ENCODE assay signal across 14 cellular contexts in the genomic region with DNA sequence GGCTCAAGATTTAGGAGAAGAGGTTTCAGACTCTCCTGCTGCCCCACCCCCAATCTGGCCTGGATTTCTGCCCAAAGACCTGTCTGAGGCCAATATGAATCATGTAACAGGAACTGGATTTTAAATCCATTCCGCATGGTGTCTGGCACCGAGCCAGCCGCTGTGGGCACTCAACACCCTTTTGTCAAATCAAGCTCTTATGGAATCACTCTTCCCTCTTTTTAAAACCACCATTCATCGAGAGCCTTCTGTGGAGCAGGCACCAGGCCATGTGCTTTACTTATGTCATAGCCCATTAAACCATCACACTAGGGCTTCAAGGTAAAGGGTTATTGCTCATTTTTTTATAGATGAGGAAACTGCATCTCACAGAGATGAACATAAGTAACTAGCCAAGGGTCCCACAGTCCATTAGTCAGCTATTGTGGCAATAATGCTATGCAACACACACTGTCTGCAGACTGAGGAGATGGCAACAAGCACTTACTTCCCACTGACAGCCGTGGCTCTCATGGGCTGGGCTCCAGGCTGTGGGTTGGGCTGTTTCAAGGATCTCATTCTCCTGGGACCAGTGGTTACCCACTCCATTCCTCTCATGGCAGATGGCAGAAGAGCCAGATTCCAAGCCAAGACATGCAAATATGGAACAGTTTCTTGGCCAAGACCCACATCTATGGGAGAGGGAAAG.
DNase-seq lines count a peak whose midpoint lies in the region; ATAC-seq and TF ChIP-seq lines count a peak whose summit lies in the region.
"Had no signal": no experiment of that assay in that cellular context is flagged by ENCODE, and none has a peak within 500 bp of the region (broad histone marks: within the 10 kb centered on the region; RNA-seq: fewer than 3 reads in every experiment).

No MANE protein-coding gene starts in this region.

- no peaks in the 10 kb centered on the region for H4K20me1 ChIP-seq in BLaER1

- no peak overlapping the region for H3K4me3 ChIP-seq in BLaER1
- no peak overlapping the region for H3K4me3 ChIP-seq in epithelial cell of esophagus (ENCODE audit: low read length)
- H3K4me3 ChIP-seq in WERI-Rb-1 (ENCODE audit: low read depth, low read length): no peak overlapping the region
- H3K4me3 ChIP-seq: upper lobe of right lung had no signal

- H3K4me3 Mint-ChIP-seq in stimulated activated effector memory CD8-positive, alpha-beta T cell treated with anti-CD3 and anti-CD28 coated beads, Interleukin-12 subunit alpha, Interleukin-12 subunit beta, amount 100 ng/mL, for 72 hours: no peak overlapping the region
- H3K4me3 Mint-ChIP-seq: activated B cell treated with CpG ODN at 0.5 μM for 24 hours; activated T-helper 17 cell treated with anti-CD3 and anti-CD28 coated beads, Interleukin-2, amount 50 U/mL, for 72 hours; natural killer cell treated with Interleukin-12 subunit alpha and Interleukin-12 subunit beta and Interleukin-15 and Interleukin-18, amount 100 ng/mL, for 72 hours had no signal

- H3K9me3 ChIP-seq in BLaER1 (no peaks in the 10 kb centered on the region), WERI-Rb-1 (ENCODE audit: severe bottlenecking) (no peaks in the 10 kb centered on the region)
- H3K9me3 ChIP-seq: upper lobe of right lung had no signal

- TF ChIP-seq CTCF in epithelial cell of esophagus (IDR thresholded peaks at IDR 0.05; ENCODE audit: insufficient read depth, low read depth, low read length, missing control alignments): no peak
- TF ChIP-seq CTCF in WERI-Rb-1 (IDR thresholded peaks at IDR 0.05; ENCODE audit: low read depth, low read length): no peak

- peak overlapping the region; percentile 67 for H3K4me2 ChIP-seq in BLaER1

- H3K4me1 Mint-ChIP-seq in stimulated activated effector memory CD8-positive, alpha-beta T cell treated with anti-CD3 and anti-CD28 coated beads, Interleukin-12 subunit alpha, Interleukin-12 subunit beta, amount 100 ng/mL, for 72 hours: no peaks in the 10 kb centered on the region
- H3K4me1 Mint-ChIP-seq: activated B cell treated with CpG ODN at 0.5 μM for 24 hours; activated T-helper 17 cell treated with anti-CD3 and anti-CD28 coated beads, Interleukin-2, amount 50 U/mL, for 72 hours had no signal

- H3K36me3 Mint-ChIP-seq in stimulated activated effector memory CD8-positive, alpha-beta T cell treated with anti-CD3 and anti-CD28 coated beads, Interleukin-12 subunit alpha, Interleukin-12 subunit beta, amount 100 ng/mL, for 72 hours: peaks cover 6% of the 10 kb centered on the region
- H3K36me3 Mint-ChIP-seq: natural killer cell treated with Interleukin-12 subunit alpha and Interleukin-12 subunit beta and Interleukin-15 and Interleukin-18, amount 100 ng/mL, for 72 hours had no signal

- H3K4me1 ChIP-seq in BLaER1: peaks cover 51% of the 10 kb centered on the region
- H3K4me1 ChIP-seq: upper lobe of right lung had no signal

- DNase-seq in M059J (ENCODE audit: low read depth) (peak; percentile 4), NCI-H524 treated with DMSO at 0.1 percent for 48 hours (lab: John Stamatoyannopoulos, UW) (peak; percentile 55), epithelial cell of esophagus (ENCODE audit: low read depth) (peak; percentile 32), hepatic stellate cell (ENCODE audit: low spot score) (no peak), iPS-NIHi7 (ENCODE audit: extremely low spot score) (no peak), WERI-Rb-1 (no peak)
- DNase-seq in stimulated activated effector memory CD8-positive, alpha-beta T cell treated with anti-CD3 and anti-CD28 coated beads, Interleukin-12 subunit alpha, Interleukin-12 subunit beta, amount 100 ng/mL, for 72 hours (ENCODE audit: low spot score in 2 of 2): no peak
- DNase-seq: activated B cell treated with CpG ODN at 0.5 μM for 24 hours, erythroblast, small intestine, upper lobe of right lung had no signal

- no peaks in the 10 kb centered on the region for H3K27me3 ChIP-seq in BLaER1
- H3K27me3 ChIP-seq in WERI-Rb-1 (ENCODE audit: insufficient read depth, low read depth, severe bottlenecking): no peaks in the 10 kb centered on the region
- H3K27me3 ChIP-seq: upper lobe of right lung had no signal

- H3K27ac Mint-ChIP-seq in stimulated activated effector memory CD8-positive, alpha-beta T cell treated with anti-CD3 and anti-CD28 coated beads, Interleukin-12 subunit alpha, Interleukin-12 subunit beta, amount 100 ng/mL, for 72 hours: no peak overlapping the region
- H3K27ac Mint-ChIP-seq: activated B cell treated with CpG ODN at 0.5 μM for 24 hours; activated T-helper 17 cell treated with anti-CD3 and anti-CD28 coated beads, Interleukin-2, amount 50 U/mL, for 72 hours; natural killer cell treated with Interleukin-12 subunit alpha and Interleukin-12 subunit beta and Interleukin-15 and Interleukin-18, amount 100 ng/mL, for 72 hours had no signal

- ATAC-seq in stimulated activated effector memory CD8-positive, alpha-beta T cell treated with anti-CD3 and anti-CD28 coated beads, Interleukin-12 subunit alpha, Interleukin-12 subunit beta, amount 100 ng/mL, for 72 hours: no peak
- ATAC-seq: activated T-helper 17 cell treated with anti-CD3 and anti-CD28 coated beads, Interleukin-2, amount 50 U/mL, for 72 hours; upper lobe of right lung had no signal

- H3K9me3 Mint-ChIP-seq in stimulated activated effector memory CD8-positive, alpha-beta T cell treated with anti-CD3 and anti-CD28 coated beads, Interleukin-12 subunit alpha, Interleukin-12 subunit beta, amount 100 ng/mL, for 72 hours: no peaks in the 10 kb centered on the region
- H3K9me3 Mint-ChIP-seq: activated B cell treated with CpG ODN at 0.5 μM for 24 hours; activated T-helper 17 cell treated with anti-CD3 and anti-CD28 coated beads, Interleukin-2, amount 50 U/mL, for 72 hours; natural killer cell treated with Interleukin-12 subunit alpha and Interleukin-12 subunit beta and Interleukin-15 and Interleukin-18, amount 100 ng/mL, for 72 hours had no signal

- no peaks in the 10 kb centered on the region for H3K36me3 ChIP-seq in BLaER1
- H3K36me3 ChIP-seq in WERI-Rb-1: no peaks in the 10 kb centered on the region
- H3K36me3 ChIP-seq: upper lobe of right lung had no signal

- H3K9ac ChIP-seq in BLaER1: no peak overlapping the region

- H3K27ac ChIP-seq in BLaER1: no peak overlapping the region
- H3K27ac ChIP-seq in WERI-Rb-1: no peak overlapping the region
- H3K27ac ChIP-seq: upper lobe of right lung had no signal

Comparison
In these comparisons a context has a peak if more than half of its experiments do, and no peak if none do; other contexts are left out.
1. DNase-seq: peak in M059J (single experiment), NCI-H524 treated with DMSO at 0.1 percent for 48 hours (single experiment) and epithelial cell of esophagus (single experiment); none in hepatic stellate cell (single experiment), stimulated activated effector memory CD8-positive, alpha-beta T cell treated with anti-CD3 and anti-CD28 coated beads, Interleukin-12 subunit alpha, Interleukin-12 subunit beta, amount 100 ng/mL, for 72 hours (0 of 2), iPS-NIHi7 (single experiment) and WERI-Rb-1 (single experiment).